Comparison of ENCODE assay signal across 19 cellular contexts in the genomic region with DNA sequence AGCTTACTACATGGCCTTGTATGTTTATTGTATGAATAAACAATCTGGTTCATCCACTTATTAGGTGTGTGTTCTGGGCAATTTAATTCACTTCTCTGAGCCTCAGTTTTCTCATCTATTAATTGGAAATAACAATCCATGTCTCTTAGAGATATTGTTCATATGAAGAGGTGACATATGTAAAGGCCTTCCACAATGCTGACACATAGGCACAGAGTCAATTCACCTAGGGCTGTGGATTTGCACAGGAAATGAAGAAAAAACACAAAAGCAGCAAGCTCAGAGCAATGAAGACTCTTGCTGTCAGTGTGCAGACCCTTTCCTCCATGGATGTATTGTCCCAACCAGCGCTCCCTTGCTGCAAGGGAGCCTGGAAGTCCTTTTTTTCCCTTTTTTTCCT.
"Had no signal": no experiment of that assay in that cellular context is flagged by ENCODE, and none has a peak within 500 bp of the region (broad histone marks: within the 10 kb centered on the region; RNA-seq: fewer than 3 reads in every experiment).

No MANE protein-coding gene starts in this region.

- ATAC-seq: activated CD4-positive, alpha-beta T cell treated with anti-CD3 and anti-CD28 coated beads for 36 hours; activated CD8-positive, alpha-beta T cell treated with anti-CD3 and anti-CD28 coated beads for 36 hours; heart left ventricle; left lobe of liver; sciatic nerve; T-cell had no signal

- H3K4me3 ChIP-seq: coronary artery, heart left ventricle, suprapubic skin, upper lobe of right lung had no signal

- H3K9me3 Mint-ChIP-seq: activated CD8-positive, alpha-beta T cell treated with anti-CD3 and anti-CD28 coated beads for 36 hours; activated naive CD4-positive, alpha-beta T cell treated with anti-CD3 and anti-CD28 coated beads for 36 hours; nephron progenitor cell had no signal

- H3K27ac ChIP-seq: coronary artery, heart left ventricle, upper lobe of right lung, WERI-Rb-1 had no signal

- H3K36me3 ChIP-seq: heart left ventricle, suprapubic skin, upper lobe of right lung, WERI-Rb-1 had no signal

- H3K4me1 ChIP-seq: heart left ventricle, upper lobe of right lung had no signal

- H3K27me3 ChIP-seq: heart left ventricle, suprapubic skin, upper lobe of right lung had no signal

- H3K4me3 Mint-ChIP-seq: activated CD4-positive, alpha-beta T cell treated with anti-CD3 and anti-CD28 coated beads for 36 hours; activated CD8-positive, alpha-beta T cell treated with anti-CD3 and anti-CD28 coated beads for 36 hours; activated naive CD4-positive, alpha-beta T cell treated with anti-CD3 and anti-CD28 coated beads for 36 hours; nephron progenitor cell; T-cell had no signal

- DNase-seq: activated CD4-positive, alpha-beta T cell treated with anti-CD3 and anti-CD28 coated beads for 36 hours; activated CD8-positive, alpha-beta memory T cell treated with anti-CD3 and anti-CD28 coated beads, Interleukin-2, amount 50 U/mL, for 4 hours; activated CD8-positive, alpha-beta T cell treated with anti-CD3 and anti-CD28 coated beads for 36 hours; activated naive CD4-positive, alpha-beta T cell treated with anti-CD3 and anti-CD28 coated beads for 36 hours; caudate nucleus; effector memory CD4-positive, alpha-beta T cell; foreskin melanocyte; heart left ventricle; nephron progenitor cell; stimulated activated CD4-positive, alpha-beta T cell treated with anti-CD3 and anti-CD28 coated beads, Interleukin-4, amount 100 ng/mL, for 1 hour; stimulated activated CD8-positive, alpha-beta memory T cell treated with anti-CD3 and anti-CD28 coated beads, Interleukin-4, amount 100 ng/mL, for 48 hours; stimulated activated naive CD8-positive, alpha-beta T cell treated with anti-CD3 and anti-CD28 coated beads, Interleukin-15, Interleukin-2, amounts not matched to agents 100 U/mL and 50 U/mL, for 24 hours; T-cell; upper lobe of right lung; WERI-Rb-1 had no signal

- H3K4me1 Mint-ChIP-seq: activated CD4-positive, alpha-beta T cell treated with anti-CD3 and anti-CD28 coated beads for 36 hours; T-cell had no signal

- H3K9me3 ChIP-seq: heart left ventricle, suprapubic skin, upper lobe of right lung had no signal

- H3K27ac Mint-ChIP-seq: activated CD4-positive, alpha-beta T cell treated with anti-CD3 and anti-CD28 coated beads for 36 hours; activated CD8-positive, alpha-beta T cell treated with anti-CD3 and anti-CD28 coated beads for 36 hours; activated naive CD4-positive, alpha-beta T cell treated with anti-CD3 and anti-CD28 coated beads for 36 hours; nephron progenitor cell; T-cell had no signal

- H3K36me3 Mint-ChIP-seq: T-cell had no signal
